1 cellular context compared by ENCODE assay signal in the genomic region with DNA sequence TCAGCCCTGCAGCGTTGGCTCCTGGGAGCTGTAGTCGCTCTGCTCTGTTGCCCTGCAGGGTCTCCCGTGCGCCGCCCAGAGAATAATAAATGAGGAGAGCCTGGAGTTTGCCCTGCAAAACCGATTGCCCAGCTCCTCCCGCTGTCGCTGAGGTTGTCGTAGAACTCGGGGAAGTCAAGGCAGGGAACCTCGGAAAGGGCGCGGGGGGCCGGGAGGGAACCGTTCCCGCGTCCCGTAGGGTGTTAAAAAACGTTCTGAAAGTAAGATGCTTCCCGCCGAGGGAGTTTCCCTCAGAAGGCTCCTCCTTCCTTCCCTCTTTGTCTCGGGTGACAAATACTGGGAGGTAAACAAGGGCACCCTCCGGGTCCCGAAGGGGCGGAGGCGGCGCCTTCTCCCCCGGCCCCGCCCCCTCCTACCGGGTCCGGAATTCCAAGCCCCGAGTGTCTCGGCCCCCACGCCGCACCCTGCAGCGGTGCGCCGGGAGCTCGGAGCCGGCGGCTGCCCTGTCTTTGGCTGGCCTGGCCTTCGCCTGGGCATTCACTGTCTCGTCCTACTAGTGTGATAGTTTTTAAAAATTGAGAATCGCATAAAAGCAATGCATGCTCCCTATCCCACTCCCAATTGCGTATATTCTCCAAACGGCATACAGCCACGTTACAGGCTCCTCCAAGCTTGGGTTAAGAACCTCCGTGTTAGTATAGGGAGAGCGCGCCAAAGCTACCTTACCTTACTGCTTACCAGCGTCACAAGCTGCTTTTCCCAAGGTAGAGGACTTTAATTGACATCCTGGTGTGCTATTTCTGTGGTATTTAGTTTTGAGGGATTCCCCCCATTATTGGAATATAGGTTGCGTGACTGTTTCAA.
TF ChIP-seq lines count a peak whose summit lies in the region.

No MANE protein-coding gene starts in this region.

TF ChIP-seq in HepG2, 621 proteins besides CTCF, POLR2A, EP300 and RAD21 (continued from another document and continues in another):
- TF ChIP-seq, protein P1, sequence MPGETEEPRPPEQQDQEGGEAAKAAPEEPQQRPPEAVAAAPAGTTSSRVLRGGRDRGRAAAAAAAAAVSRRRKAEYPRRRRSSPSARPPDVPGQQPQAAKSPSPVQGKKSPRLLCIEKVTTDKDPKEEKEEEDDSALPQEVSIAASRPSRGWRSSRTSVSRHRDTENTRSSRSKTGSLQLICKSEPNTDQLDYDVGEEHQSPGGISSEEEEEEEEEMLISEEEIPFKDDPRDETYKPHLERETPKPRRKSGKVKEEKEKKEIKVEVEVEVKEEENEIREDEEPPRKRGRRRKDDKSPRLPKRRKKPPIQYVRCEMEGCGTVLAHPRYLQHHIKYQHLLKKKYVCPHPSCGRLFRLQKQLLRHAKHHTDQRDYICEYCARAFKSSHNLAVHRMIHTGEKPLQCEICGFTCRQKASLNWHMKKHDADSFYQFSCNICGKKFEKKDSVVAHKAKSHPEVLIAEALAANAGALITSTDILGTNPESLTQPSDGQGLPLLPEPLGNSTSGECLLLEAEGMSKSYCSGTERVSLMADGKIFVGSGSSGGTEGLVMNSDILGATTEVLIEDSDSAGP (CRISPR knock-in tag; IDR thresholded peaks at IDR 0.05; ENCODE audit: borderline replicate concordance), result peak; percentile 45; the same call in 1 of the 2 replicates
- TF ChIP-seq NBN (conservative IDR thresholded peaks at IDR 0.05) (no peak), PRMT3 (CRISPR knock-in tag; IDR thresholded peaks at IDR 0.05; ENCODE audit: borderline replicate concordance, low read depth) (no peak; the same call in 1 of the 2 replicates), ZNF460 (CRISPR knock-in tag; IDR thresholded peaks at IDR 0.05; ENCODE audit: borderline replicate concordance) (no peak), SKI (IDR thresholded peaks at IDR 0.05; ENCODE audit: partially characterized antibody) (no peak), LCORL (IDR thresholded peaks at IDR 0.05) (no peak), LCORL (CRISPR knock-in tag; IDR thresholded peaks at IDR 0.05) (no peak), HDAC1 (CRISPR knock-in tag; IDR thresholded peaks at IDR 0.05) (no peak), STAG1 (CRISPR knock-in tag; IDR thresholded peaks at IDR 0.05) (no peak), HIVEP1 (CRISPR knock-in tag; IDR thresholded peaks at IDR 0.05) (0 out of 2 replicates have a peak, but pooled peaks have one; percentile 48), ZNF724P (CRISPR knock-in tag; IDR thresholded peaks at IDR 0.05; ENCODE audit: borderline replicate concordance) (no peak), ZC3H13 (CRISPR knock-in tag; IDR thresholded peaks at IDR 0.05) (peak; percentile 14; the same call in 1 of the 2 replicates), HOXA3 (CRISPR knock-in tag; IDR thresholded peaks at IDR 0.05) (peak; percentile 11; the same call in 1 of the 2 replicates), FIP1L1 (IDR thresholded peaks at IDR 0.05; ENCODE audit: borderline replicate concordance, insufficient read depth, low read depth, low read length) (no peak), ZFP90 (CRISPR knock-in tag; IDR thresholded peaks at IDR 0.05; ENCODE audit: borderline replicate concordance) (no peak), ATF7-NPFF (CRISPR knock-in tag; IDR thresholded peaks at IDR 0.05; ENCODE audit: low read depth) (peak; percentile 25; the same call in 1 of the 2 replicates), ZNF737 (CRISPR knock-in tag; IDR thresholded peaks at IDR 0.05; ENCODE audit: borderline replicate concordance) (no peak), MEF2D (CRISPR knock-in tag; IDR thresholded peaks at IDR 0.05) (no peak), HHEX (CRISPR knock-in tag; IDR thresholded peaks at IDR 0.05) (no peak), FOXO1 (CRISPR knock-in tag; IDR thresholded peaks at IDR 0.05) (peak; percentile 59; the same call in 1 of the 2 replicates), FOXJ3 (CRISPR knock-in tag; IDR thresholded peaks at IDR 0.05; ENCODE audit: borderline replicate concordance) (0 out of 2 replicates have a peak, but pooled peaks have one; percentile 23), MXD4 (CRISPR knock-in tag; IDR thresholded peaks at IDR 0.05) (no peak), IRF2 (CRISPR knock-in tag; IDR thresholded peaks at IDR 0.05) (no peak), KDM6A (CRISPR knock-in tag; IDR thresholded peaks at IDR 0.05; ENCODE audit: low read depth) (no peak), SRSF1 (optimal IDR thresholded peaks at IDR 0.05; ENCODE audit: low read depth, low read length) (no peak), NR2C2 (CRISPR knock-in tag; IDR thresholded peaks at IDR 0.05; ENCODE audit: borderline replicate concordance) (no peak; the same call in 1 of the 2 replicates), FOXA3 (CRISPR knock-in tag; IDR thresholded peaks at IDR 0.05) (0 out of 2 replicates have a peak, but pooled peaks have one; percentile 39)
- TF ChIP-seq, protein P2, sequence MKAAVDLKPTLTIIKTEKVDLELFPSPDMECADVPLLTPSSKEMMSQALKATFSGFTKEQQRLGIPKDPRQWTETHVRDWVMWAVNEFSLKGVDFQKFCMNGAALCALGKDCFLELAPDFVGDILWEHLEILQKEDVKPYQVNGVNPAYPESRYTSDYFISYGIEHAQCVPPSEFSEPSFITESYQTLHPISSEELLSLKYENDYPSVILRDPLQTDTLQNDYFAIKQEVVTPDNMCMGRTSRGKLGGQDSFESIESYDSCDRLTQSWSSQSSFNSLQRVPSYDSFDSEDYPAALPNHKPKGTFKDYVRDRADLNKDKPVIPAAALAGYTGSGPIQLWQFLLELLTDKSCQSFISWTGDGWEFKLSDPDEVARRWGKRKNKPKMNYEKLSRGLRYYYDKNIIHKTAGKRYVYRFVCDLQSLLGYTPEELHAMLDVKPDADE (CRISPR knock-in tag; IDR thresholded peaks at IDR 0.05), result no peak
- TF ChIP-seq, protein P3, sequence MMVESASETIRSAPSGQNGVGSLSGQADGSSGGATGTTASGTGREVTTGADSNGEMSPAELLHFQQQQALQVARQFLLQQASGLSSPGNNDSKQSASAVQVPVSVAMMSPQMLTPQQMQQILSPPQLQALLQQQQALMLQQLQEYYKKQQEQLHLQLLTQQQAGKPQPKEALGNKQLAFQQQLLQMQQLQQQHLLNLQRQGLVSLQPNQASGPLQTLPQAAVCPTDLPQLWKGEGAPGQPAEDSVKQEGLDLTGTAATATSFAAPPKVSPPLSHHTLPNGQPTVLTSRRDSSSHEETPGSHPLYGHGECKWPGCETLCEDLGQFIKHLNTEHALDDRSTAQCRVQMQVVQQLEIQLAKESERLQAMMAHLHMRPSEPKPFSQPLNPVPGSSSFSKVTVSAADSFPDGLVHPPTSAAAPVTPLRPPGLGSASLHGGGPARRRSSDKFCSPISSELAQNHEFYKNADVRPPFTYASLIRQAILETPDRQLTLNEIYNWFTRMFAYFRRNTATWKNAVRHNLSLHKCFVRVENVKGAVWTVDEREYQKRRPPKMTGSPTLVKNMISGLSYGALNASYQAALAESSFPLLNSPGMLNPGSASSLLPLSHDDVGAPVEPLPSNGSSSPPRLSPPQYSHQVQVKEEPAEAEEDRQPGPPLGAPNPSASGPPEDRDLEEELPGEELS (CRISPR knock-in tag; IDR thresholded peaks at IDR 0.05), result peak; percentile 60; the same call in 1 of the 2 replicates
- TF ChIP-seq, protein P4, sequence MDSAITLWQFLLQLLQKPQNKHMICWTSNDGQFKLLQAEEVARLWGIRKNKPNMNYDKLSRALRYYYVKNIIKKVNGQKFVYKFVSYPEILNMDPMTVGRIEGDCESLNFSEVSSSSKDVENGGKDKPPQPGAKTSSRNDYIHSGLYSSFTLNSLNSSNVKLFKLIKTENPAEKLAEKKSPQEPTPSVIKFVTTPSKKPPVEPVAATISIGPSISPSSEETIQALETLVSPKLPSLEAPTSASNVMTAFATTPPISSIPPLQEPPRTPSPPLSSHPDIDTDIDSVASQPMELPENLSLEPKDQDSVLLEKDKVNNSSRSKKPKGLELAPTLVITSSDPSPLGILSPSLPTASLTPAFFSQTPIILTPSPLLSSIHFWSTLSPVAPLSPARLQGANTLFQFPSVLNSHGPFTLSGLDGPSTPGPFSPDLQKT (CRISPR knock-in tag; IDR thresholded peaks at IDR 0.05; ENCODE audit: borderline replicate concordance), result no peak
- TF ChIP-seq, protein P5, sequence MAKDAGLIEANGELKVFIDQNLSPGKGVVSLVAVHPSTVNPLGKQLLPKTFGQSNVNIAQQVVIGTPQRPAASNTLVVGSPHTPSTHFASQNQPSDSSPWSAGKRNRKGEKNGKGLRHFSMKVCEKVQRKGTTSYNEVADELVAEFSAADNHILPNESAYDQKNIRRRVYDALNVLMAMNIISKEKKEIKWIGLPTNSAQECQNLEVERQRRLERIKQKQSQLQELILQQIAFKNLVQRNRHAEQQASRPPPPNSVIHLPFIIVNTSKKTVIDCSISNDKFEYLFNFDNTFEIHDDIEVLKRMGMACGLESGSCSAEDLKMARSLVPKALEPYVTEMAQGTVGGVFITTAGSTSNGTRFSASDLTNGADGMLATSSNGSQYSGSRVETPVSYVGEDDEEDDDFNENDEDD (CRISPR knock-in tag; IDR thresholded peaks at IDR 0.05; ENCODE audit: borderline replicate concordance), result no peak
- TF ChIP-seq, protein P6, sequence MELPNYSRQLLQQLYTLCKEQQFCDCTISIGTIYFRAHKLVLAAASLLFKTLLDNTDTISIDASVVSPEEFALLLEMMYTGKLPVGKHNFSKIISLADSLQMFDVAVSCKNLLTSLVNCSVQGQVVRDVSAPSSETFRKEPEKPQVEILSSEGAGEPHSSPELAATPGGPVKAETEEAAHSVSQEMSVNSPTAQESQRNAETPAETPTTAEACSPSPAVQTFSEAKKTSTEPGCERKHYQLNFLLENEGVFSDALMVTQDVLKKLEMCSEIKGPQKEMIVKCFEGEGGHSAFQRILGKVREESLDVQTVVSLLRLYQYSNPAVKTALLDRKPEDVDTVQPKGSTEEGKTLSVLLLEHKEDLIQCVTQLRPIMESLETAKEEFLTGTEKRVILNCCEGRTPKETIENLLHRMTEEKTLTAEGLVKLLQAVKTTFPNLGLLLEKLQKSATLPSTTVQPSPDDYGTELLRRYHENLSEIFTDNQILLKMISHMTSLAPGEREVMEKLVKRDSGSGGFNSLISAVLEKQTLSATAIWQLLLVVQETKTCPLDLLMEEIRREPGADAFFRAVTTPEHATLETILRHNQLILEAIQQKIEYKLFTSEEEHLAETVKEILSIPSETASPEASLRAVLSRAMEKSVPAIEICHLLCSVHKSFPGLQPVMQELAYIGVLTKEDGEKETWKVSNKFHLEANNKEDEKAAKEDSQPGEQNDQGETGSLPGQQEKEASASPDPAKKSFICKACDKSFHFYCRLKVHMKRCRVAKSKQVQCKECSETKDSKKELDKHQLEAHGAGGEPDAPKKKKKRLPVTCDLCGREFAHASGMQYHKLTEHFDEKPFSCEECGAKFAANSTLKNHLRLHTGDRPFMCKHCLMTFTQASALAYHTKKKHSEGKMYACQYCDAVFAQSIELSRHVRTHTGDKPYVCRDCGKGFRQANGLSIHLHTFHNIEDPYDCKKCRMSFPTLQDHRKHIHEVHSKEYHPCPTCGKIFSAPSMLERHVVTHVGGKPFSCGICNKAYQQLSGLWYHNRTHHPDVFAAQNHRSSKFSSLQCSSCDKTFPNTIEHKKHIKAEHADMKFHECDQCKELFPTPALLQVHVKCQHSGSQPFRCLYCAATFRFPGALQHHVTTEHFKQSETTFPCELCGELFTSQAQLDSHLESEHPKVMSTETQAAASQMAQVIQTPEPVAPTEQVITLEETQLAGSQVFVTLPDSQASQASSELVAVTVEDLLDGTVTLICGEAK (IDR thresholded peaks at IDR 0.05), result no peak
- TF ChIP-seq, protein P6 (CRISPR knock-in tag; IDR thresholded peaks at IDR 0.05), result no peak
- TF ChIP-seq, protein P7, sequence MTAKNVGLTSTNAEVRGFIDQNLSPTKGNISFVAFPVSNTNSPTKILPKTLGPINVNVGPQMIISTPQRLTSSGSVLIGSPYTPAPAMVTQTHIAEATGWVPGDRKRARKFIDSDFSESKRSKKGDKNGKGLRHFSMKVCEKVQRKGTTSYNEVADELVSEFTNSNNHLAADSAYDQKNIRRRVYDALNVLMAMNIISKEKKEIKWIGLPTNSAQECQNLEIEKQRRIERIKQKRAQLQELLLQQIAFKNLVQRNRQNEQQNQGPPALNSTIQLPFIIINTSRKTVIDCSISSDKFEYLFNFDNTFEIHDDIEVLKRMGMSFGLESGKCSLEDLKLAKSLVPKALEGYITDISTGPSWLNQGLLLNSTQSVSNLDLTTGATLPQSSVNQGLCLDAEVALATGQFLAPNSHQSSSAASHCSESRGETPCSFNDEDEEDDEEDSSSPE (CRISPR knock-in tag; IDR thresholded peaks at IDR 0.05), result no peak
- TF ChIP-seq, protein P8, sequence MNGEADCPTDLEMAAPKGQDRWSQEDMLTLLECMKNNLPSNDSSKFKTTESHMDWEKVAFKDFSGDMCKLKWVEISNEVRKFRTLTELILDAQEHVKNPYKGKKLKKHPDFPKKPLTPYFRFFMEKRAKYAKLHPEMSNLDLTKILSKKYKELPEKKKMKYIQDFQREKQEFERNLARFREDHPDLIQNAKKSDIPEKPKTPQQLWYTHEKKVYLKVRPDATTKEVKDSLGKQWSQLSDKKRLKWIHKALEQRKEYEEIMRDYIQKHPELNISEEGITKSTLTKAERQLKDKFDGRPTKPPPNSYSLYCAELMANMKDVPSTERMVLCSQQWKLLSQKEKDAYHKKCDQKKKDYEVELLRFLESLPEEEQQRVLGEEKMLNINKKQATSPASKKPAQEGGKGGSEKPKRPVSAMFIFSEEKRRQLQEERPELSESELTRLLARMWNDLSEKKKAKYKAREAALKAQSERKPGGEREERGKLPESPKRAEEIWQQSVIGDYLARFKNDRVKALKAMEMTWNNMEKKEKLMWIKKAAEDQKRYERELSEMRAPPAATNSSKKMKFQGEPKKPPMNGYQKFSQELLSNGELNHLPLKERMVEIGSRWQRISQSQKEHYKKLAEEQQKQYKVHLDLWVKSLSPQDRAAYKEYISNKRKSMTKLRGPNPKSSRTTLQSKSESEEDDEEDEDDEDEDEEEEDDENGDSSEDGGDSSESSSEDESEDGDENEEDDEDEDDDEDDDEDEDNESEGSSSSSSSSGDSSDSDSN (CRISPR knock-in tag; IDR thresholded peaks at IDR 0.05), result peak; percentile 43; the same call in 1 of the 2 replicates
